23 cellular contexts compared by ENCODE assay signal in the genomic region with DNA sequence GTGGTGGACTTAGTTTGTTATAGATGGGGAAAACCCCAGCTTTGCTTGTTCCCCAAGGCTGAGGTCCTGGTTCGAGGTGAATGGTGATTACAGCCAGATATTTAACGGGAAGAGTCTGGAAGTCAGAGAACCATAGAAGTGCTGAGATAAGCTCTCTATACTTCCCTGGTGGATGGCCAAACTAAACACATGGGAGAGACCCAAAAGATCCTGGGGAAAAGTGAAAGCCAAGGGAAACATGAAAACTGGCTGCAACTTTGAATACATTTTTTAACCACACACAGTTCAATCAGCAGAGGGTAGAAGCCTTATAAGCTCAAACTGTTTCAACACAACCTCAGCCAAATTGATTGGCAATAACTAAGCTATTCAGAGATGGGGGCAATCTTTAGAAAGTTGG. TPM values are rescaled to one million over a fixed set of nuclear protein-coding genes. Genes with fewer than 3 reads are reported as not detected.
DNase-seq lines count a peak whose midpoint lies in the region; TF ChIP-seq lines count a peak whose summit lies in the region.
"Had no signal": no experiment of that assay in that cellular context is flagged by ENCODE, and none has a peak within 500 bp of the region (broad histone marks: within the 10 kb centered on the region; RNA-seq: fewer than 3 reads in every experiment).

No MANE protein-coding gene starts in this region.

- no peak overlapping the region for H3K4me2 ChIP-seq in mammary epithelial cell (ENCODE audit: insufficient read depth, low read depth, low read length)
- H3K4me2 ChIP-seq: BLaER1 treated with 17β-estradiol and CSF1 and Interleukin-3, amounts not matched to agents 10 nM and 100 nM had no signal

- H3K36me3 ChIP-seq in mammary epithelial cell (ENCODE audit: insufficient read depth, low read length): no peaks in the 10 kb centered on the region
- no peaks in the 10 kb centered on the region for H3K36me3 ChIP-seq in BE2C
- H3K36me3 ChIP-seq: BLaER1 treated with 17β-estradiol and CSF1 and Interleukin-3, amounts not matched to agents 10 nM and 100 nM; Peyer's patch; SJCRH30 had no signal

- POLR2A ChIA-PET in MCF 10A (lab: Yijun Ruan, JAX): interaction anchor here (0.6 kb wide), 1 partner anchor 26 kb away, joined by 3 read pairs; no protein-coding TSS in a partner anchor

- no peak overlapping the region for H3K9ac ChIP-seq in mammary epithelial cell (ENCODE audit: insufficient read depth, low read length)
- H3K9ac ChIP-seq: BLaER1 treated with 17β-estradiol and CSF1 and Interleukin-3, amounts not matched to agents 10 nM and 100 nM had no signal

- no peaks in the 10 kb centered on the region for H3K79me2 ChIP-seq in mammary epithelial cell (ENCODE audit: insufficient read depth, low read length)

- no peak overlapping the region for H2AFZ ChIP-seq in mammary epithelial cell (ENCODE audit: low read depth, low read length)

- TF ChIP-seq CTCF in MCF 10A (IDR thresholded peaks at IDR 0.05; ENCODE audit: unreplicated experiment): no peak
- no peak for TF ChIP-seq CTCF in mammary epithelial cell (conservative IDR thresholded peaks at IDR 0.05 in 1 of 2, IDR thresholded peaks at IDR 0.05 in 1 of 2; ENCODE audit: extremely low read depth in 1 of 2, insufficient read depth in 1 of 2, low read depth in 1 of 2, low read length in 2 of 2)
- no peak for TF ChIP-seq CTCF in choroid plexus epithelial cell (conservative IDR thresholded peaks at IDR 0.05; ENCODE audit: low read depth, low read length)
- TF ChIP-seq CTCF in fibroblast of the aortic adventitia (IDR thresholded peaks at IDR 0.05; ENCODE audit: insufficient read depth, low read length): no peak
- no peak for TF ChIP-seq CTCF in BE2C (IDR thresholded peaks at IDR 0.05; ENCODE audit: low read depth, low read length)

- no peak overlapping the region for H3K27ac ChIP-seq in mammary epithelial cell (ENCODE audit: insufficient read depth, low read depth, low read length)
- H3K27ac ChIP-seq: 22Rv1; BLaER1 treated with 17β-estradiol and CSF1 and Interleukin-3, amounts not matched to agents 10 nM and 100 nM; Peyer's patch; SJCRH30 had no signal

- H3K9me3 ChIP-seq in mammary epithelial cell (replicated peaks; ENCODE audit: insufficient read depth, low read length): no peaks in the 10 kb centered on the region
- no peaks in the 10 kb centered on the region for H3K9me3 ChIP-seq in BE2C
- H3K9me3 ChIP-seq: BLaER1 treated with 17β-estradiol and CSF1 and Interleukin-3, amounts not matched to agents 10 nM and 100 nM; Peyer's patch; SJCRH30 had no signal

- H3K9me3 Mint-ChIP-seq in MCF 10A (ENCODE audit: unreplicated experiment): no peaks in the 10 kb centered on the region
- H3K9me3 Mint-ChIP-seq: CD4-positive, alpha-beta memory T cell; IgD-negative memory B cell had no signal

- no peak overlapping the region for H3K4me3 ChIP-seq in mammary epithelial cell (replicated peaks in 1 of 3; ENCODE audit: insufficient read depth in 1 of 3, low read depth in 2 of 3, low read length in 3 of 3)
- H3K4me3 ChIP-seq in choroid plexus epithelial cell (ENCODE audit: low read depth, low read length): no peak overlapping the region
- H3K4me3 ChIP-seq in fibroblast of the aortic adventitia (ENCODE audit: low read depth, low read length): no peak overlapping the region
- H3K4me3 ChIP-seq in BE2C (ENCODE audit: low read depth, low read length): no peak overlapping the region
- H3K4me3 ChIP-seq: BLaER1 treated with 17β-estradiol and CSF1 and Interleukin-3, amounts not matched to agents 10 nM and 100 nM; Peyer's patch; SJCRH30 had no signal

- no peaks in the 10 kb centered on the region for H4K20me1 ChIP-seq in mammary epithelial cell (ENCODE audit: insufficient read depth, low read length)
- H4K20me1 ChIP-seq: BLaER1 treated with 17β-estradiol and CSF1 and Interleukin-3, amounts not matched to agents 10 nM and 100 nM had no signal

- no peak overlapping the region for H3K4me3 Mint-ChIP-seq in MCF 10A (ENCODE audit: unreplicated experiment)
- H3K4me3 Mint-ChIP-seq: CD4-positive, alpha-beta memory T cell; IgD-negative memory B cell had no signal

- DNase-seq in MCF 10A (ENCODE audit: unreplicated experiment) (peak; percentile 9), mammary epithelial cell (no peak), choroid plexus epithelial cell (ENCODE audit: low read depth) (peak; percentile 49), fibroblast of the aortic adventitia (ENCODE audit: low read depth) (peak; percentile 81), LoVo (ENCODE audit: low spot score) (no peak), BE2C (no peak), iPS-NIHi7 (ENCODE audit: extremely low spot score) (no peak), COLO829 (ENCODE audit: low spot score) (no peak)
- DNase-seq: ACHN; CD4-positive, alpha-beta memory T cell; DMS153; GF-D8; NCI-H1694; NCI-H2081 treated with DMSO at 0.1 percent for 48 hours; NCI-H2171 treated with DMSO at 0.1 percent for 48 hours; NCI-H446; NCI-H526; Peyer's patch; SJCRH30 had no signal

- in situ Hi-C loops in mammary epithelial cell (cut with MboI; ENCODE audit: low sequenced_read_pairs in 2 of 2): no loop called here

- CTCF ChIA-PET in MCF 10A (lab: Yijun Ruan, JAX) (interaction anchor here (0.7 to 1.4 kb wide), 2 partner anchors 30 to 62 kb away, joined by 3 to 4 read pairs; no protein-coding TSS in a partner anchor), mammary epithelial cell (lab: Charles Lee; ENCODE audit: low non-redundant PET) (no interaction called here)

- no peak overlapping the region for H3K27ac Mint-ChIP-seq in MCF 10A (ENCODE audit: low read depth, unreplicated experiment)
- H3K27ac Mint-ChIP-seq: CD4-positive, alpha-beta memory T cell; IgD-negative memory B cell had no signal

- peaks cover 85% of the 10 kb centered on the region for H3K27me3 Mint-ChIP-seq in MCF 10A (ENCODE audit: insufficient read depth, unreplicated experiment)
- H3K27me3 Mint-ChIP-seq: CD4-positive, alpha-beta memory T cell had no signal

- no peaks in the 10 kb centered on the region for H3K36me3 Mint-ChIP-seq in MCF 10A (ENCODE audit: insufficient read depth, unreplicated experiment)
- H3K36me3 Mint-ChIP-seq: CD4-positive, alpha-beta memory T cell; IgD-negative memory B cell had no signal

- 44% methylated on average over 2 of the region's 2 CpGs for WGBS in mammary epithelial cell (ENCODE audit: low coverage, missing lambda C conversion rate)

- BruUV-seq in MCF 10A (replicated peaks; lab: Mats Ljungman, UMichigan) (no TSS peak), mammary epithelial cell (replicated peaks; lab: Mats Ljungman, UMichigan) (no TSS peak)

- dilution Hi-C loops in mammary epithelial cell (cut with HindIII; ENCODE audit: low sequenced_read_pairs): no loop called here

- H3K4me1 ChIP-seq in mammary epithelial cell (ENCODE audit: insufficient read depth, low read length): no peaks in the 10 kb centered on the region
- H3K4me1 ChIP-seq in BE2C: no peaks in the 10 kb centered on the region
- H3K4me1 ChIP-seq: BLaER1 treated with 17β-estradiol and CSF1 and Interleukin-3, amounts not matched to agents 10 nM and 100 nM; Peyer's patch; SJCRH30 had no signal

- intact Hi-C loops in MCF 10A (cut with micrococcal nuclease): no loop called here
- intact Hi-C loops in mammary epithelial cell (cut with micrococcal nuclease): no loop called here

- H3K4me1 Mint-ChIP-seq in MCF 10A (ENCODE audit: insufficient read depth, unreplicated experiment): no peaks in the 10 kb centered on the region
- H3K4me1 Mint-ChIP-seq: IgD-negative memory B cell had no signal

- H3K27me3 ChIP-seq in mammary epithelial cell (ENCODE audit: insufficient read depth, low read length) (no peaks in the 10 kb centered on the region), BE2C (no peaks in the 10 kb centered on the region)
- H3K27me3 ChIP-seq: BLaER1 treated with 17β-estradiol and CSF1 and Interleukin-3, amounts not matched to agents 10 nM and 100 nM; Peyer's patch; SJCRH30 had no signal

RNA-seq across cellular contexts. Expression of gene SRPX, which starts 29.3 kb away (rescaled TPM):
- 7.4 and 9.4 TPM in 2 replicates for total RNA-seq in MCF 10A (2022)
- total RNA-seq in mammary epithelial cell: 10 to 100 TPM; 58.7 to 66.3 TPM
- polyA plus RNA-seq in mammary epithelial cell: 230 TPM
- 95.5 TPM for polyA minus RNA-seq in mammary epithelial cell
- 142 and 242 TPM in 2 replicates for total RNA-seq in fibroblast of the aortic adventitia (ENCODE audit: low replicate concordance)
- not detected for polyA plus RNA-seq in BE2C (2012; ENCODE audit: insufficient read depth, insufficient read length, low read depth)
- total RNA-seq: CD4-positive, alpha-beta memory T cell; OCI-LY7 had no signal
- polyA plus RNA-seq: IgD-negative memory B cell had no signal

Comparison
In these comparisons a context has a peak if more than half of its experiments do, and no peak if none do; other contexts are left out.
1. DNase-seq: peak in MCF 10A (single experiment), choroid plexus epithelial cell (single experiment) and fibroblast of the aortic adventitia (single experiment); none in mammary epithelial cell (single experiment), LoVo (single experiment), BE2C (single experiment), iPS-NIHi7 (single experiment) and COLO829 (single experiment).